Comparison of ENCODE assay signal across 21 cellular contexts in genomic region chr2:7428444-7429204, GRCh38.
DNase-seq lines count a peak whose midpoint lies in the region; ATAC-seq, FAIRE-seq and TF ChIP-seq lines count a peak whose summit lies in the region.
"Had no signal": no experiment of that assay in that cellular context is flagged by ENCODE, and none has a peak within 500 bp of the region (broad histone marks: within the 10 kb centered on the region; RNA-seq: fewer than 3 reads in every experiment).

No MANE protein-coding gene starts in this region.

- TF ChIP-seq POLR2A in GM12891 (IDR thresholded peaks at IDR 0.05; ENCODE audit: low read depth, low read length) (no peak), prostate gland (IDR thresholded peaks at IDR 0.05) (no peak)

- peak overlapping the region; percentile 53 for H3K4me2 ChIP-seq in DOHH2 (ENCODE audit: low read length)

- peaks cover 0 to 1% (median 0%) of the 10 kb centered on the region in 3 donors for H3K27me3 Mint-ChIP-seq in CD14-positive monocyte (ENCODE audit: low read depth in 3 of 3)
- H3K27me3 Mint-ChIP-seq in central memory CD8-positive, alpha-beta T cell, result no peaks in the 10 kb centered on the region

- DNase-seq in CD14-positive monocyte (ENCODE audit: low spot score) (no peak), SKM-1 (lab: John Stamatoyannopoulos, UW; ENCODE audit: unreplicated experiment) (peak; percentile 16), GM12891 (ENCODE audit: insufficient read length, low spot score) (no peak), prostate gland (ENCODE audit: low spot score) (no peak), hypothalamus (lab: John Stamatoyannopoulos, UW) (no peak)
- no peak for DNase-seq in central memory CD8-positive, alpha-beta T cell (ENCODE audit: low spot score in 2 of 2)
- DNase-seq: activated CD4-positive, CD25-positive, alpha-beta regulatory T cell; amygdala; central memory CD4-positive, alpha-beta T cell; effector CD4-positive, alpha-beta T cell; GF-D8; GM23248; NCI-H1105 treated with DMSO at 0.1 percent for 48 hours; NCI-H2107; posterior cingulate gyrus; stimulated activated CD4-positive, alpha-beta T cell treated with anti-CD3 and anti-CD28 coated beads, Interleukin-4, amount 100 ng/mL, for 24 hours; testis had no signal

- no peaks in the 10 kb centered on the region for H4K20me1 ChIP-seq in DOHH2 (ENCODE audit: control insufficient read depth, insufficient read depth, low read depth, low read length)

- 91% methylated on average over 15 of the region's 15 CpGs for WGBS in prostate gland

- H3K4me1 ChIP-seq in DOHH2 (ENCODE audit: control insufficient read depth, low read length) (peaks cover 44% of the 10 kb centered on the region), prostate gland (replicated peaks) (no peaks in the 10 kb centered on the region)

- H3K27ac Mint-ChIP-seq in CD14-positive monocyte, result peak overlapping the region in 5 of 7 donors; percentile 35 to 84 (median 66)
- peak overlapping the region; percentile 75 for H3K27ac Mint-ChIP-seq in central memory CD8-positive, alpha-beta T cell (ENCODE audit: low read depth)

- H3F3A ChIP-seq in DOHH2 (ENCODE audit: control insufficient read depth, insufficient read depth), result peaks cover 5% of the 10 kb centered on the region; the same call in 1 of the 2 replicates

- H3K36me3 ChIP-seq in DOHH2 (ENCODE audit: control insufficient read depth, low read length), result no peaks in the 10 kb centered on the region; the same call in 1 of the 2 replicates
- H3K36me3 ChIP-seq in prostate gland, result no peaks in the 10 kb centered on the region

- H3K9me3 ChIP-seq in DOHH2 (ENCODE audit: control insufficient read depth, insufficient read depth, low read length), result peaks cover 3% of the 10 kb centered on the region
- no peaks in the 10 kb centered on the region for H3K9me3 ChIP-seq in prostate gland
- H3K9me3 ChIP-seq: testis had no signal

- no peaks in the 10 kb centered on the region for H3K9me2 ChIP-seq in DOHH2 (replicated peaks; ENCODE audit: control insufficient read depth, low read length)

- peaks cover 0 to 2% (median 0%) of the 10 kb centered on the region in 7 donors for H3K9me3 Mint-ChIP-seq in CD14-positive monocyte
- peaks cover 2% of the 10 kb centered on the region for H3K9me3 Mint-ChIP-seq in central memory CD8-positive, alpha-beta T cell

- H3K27me3 ChIP-seq in DOHH2 (ENCODE audit: control insufficient read depth, low read length) (no peaks in the 10 kb centered on the region), prostate gland (replicated peaks; ENCODE audit: insufficient read depth) (no peaks in the 10 kb centered on the region)
- H3K27me3 ChIP-seq: testis had no signal

- H3K4me3 Mint-ChIP-seq in CD14-positive monocyte, result peak overlapping the region in 1 of 2 donors; percentile 8
- no peak overlapping the region for H3K4me3 Mint-ChIP-seq in central memory CD8-positive, alpha-beta T cell

- peak overlapping the region; percentile 40 for H3K4me3 ChIP-seq in DOHH2 (ENCODE audit: low read length)
- H3K4me3 ChIP-seq in prostate gland, result no peak overlapping the region
- H3K4me3 ChIP-seq: GM23248, skin epidermis, testis had no signal

- no peak for FAIRE-seq in GM12891 (lab: Jason Lieb, UNC)

- ATAC-seq in central memory CD8-positive, alpha-beta T cell (replicated peaks; ENCODE audit: extremely low read depth, poor library complexity, severe bottlenecking), result no peak

- H3K27ac ChIP-seq in DOHH2 (ENCODE audit: low read depth, low read length), result peak overlapping the region; percentile 75
- no peak overlapping the region for H3K27ac ChIP-seq in prostate gland
- H3K27ac ChIP-seq: GM23248, HL-60, testis had no signal

- TF ChIP-seq CTCF in CD14-positive monocyte (IDR thresholded peaks at IDR 0.05) (no peak), DOHH2 (IDR thresholded peaks at IDR 0.05; ENCODE audit: low read depth, low read length, poor library complexity, severe bottlenecking) (no peak), prostate gland (IDR thresholded peaks at IDR 0.05) (no peak)

- H3K36me3 Mint-ChIP-seq in CD14-positive monocyte, result no peaks in the 10 kb centered on the region
- peaks cover 3% of the 10 kb centered on the region for H3K36me3 Mint-ChIP-seq in central memory CD8-positive, alpha-beta T cell (ENCODE audit: insufficient read depth)
- H3K36me3 Mint-ChIP-seq: IgD-negative memory B cell had no signal

- intact Hi-C loops in CD14-positive monocyte (cut with micrococcal nuclease) (loop anchor here (2.0 to 5.0 kb wide), 2 partner anchors 244 to 1334 kb away; no protein-coding TSS in a partner anchor), prostate gland (cut with DNase I) (loop anchor here (2.0 to 10.0 kb wide), 2 partner anchors 304 to 1258 kb away; no protein-coding TSS in a partner anchor)

- peaks cover 50% of the 10 kb centered on the region for H3K4me1 Mint-ChIP-seq in CD14-positive monocyte
- H3K4me1 Mint-ChIP-seq in central memory CD8-positive, alpha-beta T cell, result peaks cover 39% of the 10 kb centered on the region

- H3K79me2 ChIP-seq in DOHH2 (ENCODE audit: control insufficient read depth, low read length), result no peaks in the 10 kb centered on the region

TF ChIP-seq in GM12891, 5 proteins besides CTCF, POLR2A, EP300 and RAD21:
- TF ChIP-seq POU2F2 (IDR thresholded peaks at IDR 0.05; ENCODE audit: low read depth, low read length) (no peak), PAX5 (IDR thresholded peaks at IDR 0.05; ENCODE audit: insufficient read depth, low read length, severe bottlenecking) (no peak), POLR2AphosphoS5 (IDR thresholded peaks at IDR 0.05; ENCODE audit: low read depth, low read length) (no peak), TAF1 (IDR thresholded peaks at IDR 0.05; ENCODE audit: low read depth, low read length) (no peak), SPI1 (IDR thresholded peaks at IDR 0.05; ENCODE audit: low read depth, low read length) (no peak)
